7 cellular contexts compared by ENCODE assay signal in the genomic region with DNA sequence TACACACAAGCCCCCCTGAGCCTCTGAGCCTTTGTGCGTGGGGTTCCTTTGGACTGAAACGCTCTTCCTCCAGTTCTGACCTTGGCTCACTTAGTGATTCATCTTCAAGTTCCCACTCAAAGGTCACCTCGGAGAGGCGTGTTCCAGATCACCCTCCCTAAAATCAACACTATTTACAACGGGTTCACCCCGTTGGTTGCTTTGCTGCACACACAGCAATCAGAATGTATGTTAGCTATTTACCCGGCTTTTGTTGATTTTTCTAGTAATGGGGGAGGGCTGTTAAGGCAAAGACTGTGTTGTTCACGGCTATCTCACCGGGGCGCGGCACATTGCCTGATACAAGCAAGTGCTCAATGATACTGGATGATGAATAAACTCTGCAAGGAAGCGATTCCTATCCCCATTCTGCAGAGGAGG. TPM values are rescaled to one million over a fixed set of nuclear protein-coding genes. Genes with fewer than 3 reads are reported as not detected.
DNase-seq lines count a peak whose midpoint lies in the region; ATAC-seq and TF ChIP-seq lines count a peak whose summit lies in the region.

No MANE protein-coding gene starts in this region.

- peak overlapping the region; percentile 85 for H3K4me3 Mint-ChIP-seq in HFFc6
- peak overlapping the region; percentile 93 for H3K4me3 Mint-ChIP-seq in activated T-helper 17 cell treated with anti-CD3 and anti-CD28 coated beads, Interleukin-2, amount 50 U/mL, for 72 hours

- TF ChIP-seq CTCF in HFFc6 (IDR thresholded peaks at IDR 0.05) (no peak), spleen (IDR thresholded peaks at IDR 0.05 in 8 of 11, conservative IDR thresholded peaks at IDR 0.05 in 3 of 11) (no peak)

- H3K9me3 Mint-ChIP-seq in HFFc6, result no peaks in the 10 kb centered on the region
- H3K9me3 Mint-ChIP-seq in activated T-helper 17 cell treated with anti-CD3 and anti-CD28 coated beads, Interleukin-2, amount 50 U/mL, for 72 hours, result no peaks in the 10 kb centered on the region

- peak overlapping the region; percentile 92 for H3K4me3 ChIP-seq in iPS-18c (ENCODE audit: insufficient read depth, low read depth, low read length)
- peak overlapping the region; percentile 82 to 100 (median 98) for H3K4me3 ChIP-seq in spleen

- H3K36me3 Mint-ChIP-seq in HFFc6 (ENCODE audit: low read depth), result no peaks in the 10 kb centered on the region
- peaks cover 11% of the 10 kb centered on the region for H3K36me3 Mint-ChIP-seq in activated T-helper 17 cell treated with anti-CD3 and anti-CD28 coated beads, Interleukin-2, amount 50 U/mL, for 72 hours (ENCODE audit: low read depth)

- H3K27me3 Mint-ChIP-seq in HFFc6 (ENCODE audit: insufficient read depth), result peaks cover 3% of the 10 kb centered on the region
- H3K27me3 Mint-ChIP-seq in activated T-helper 17 cell treated with anti-CD3 and anti-CD28 coated beads, Interleukin-2, amount 50 U/mL, for 72 hours, result no peaks in the 10 kb centered on the region

- H3K36me3 ChIP-seq in spleen, result peaks cover 0 to 39% (median 11%) of the 10 kb centered on the region in 6 donors

- intact Hi-C loops in spleen (cut with DNase I; ENCODE audit: low total_unique reads), result no loop called here

- H3K4me1 Mint-ChIP-seq in HFFc6 (ENCODE audit: low read depth), result peaks cover 23% of the 10 kb centered on the region
- H3K4me1 Mint-ChIP-seq in activated T-helper 17 cell treated with anti-CD3 and anti-CD28 coated beads, Interleukin-2, amount 50 U/mL, for 72 hours, result peaks cover 6% of the 10 kb centered on the region

- peaks cover 4 to 29% (median 25%) of the 10 kb centered on the region in 6 donors for H3K4me1 ChIP-seq in spleen

- peak overlapping the region; percentile 45 for H3K27ac Mint-ChIP-seq in HFFc6
- no peak overlapping the region for H3K27ac Mint-ChIP-seq in activated T-helper 17 cell treated with anti-CD3 and anti-CD28 coated beads, Interleukin-2, amount 50 U/mL, for 72 hours

- ATAC-seq in activated T-helper 17 cell treated with anti-CD3 and anti-CD28 coated beads, Interleukin-2, amount 50 U/mL, for 72 hours (replicated peaks), result no peak
- ATAC-seq in HG03135 (IDR thresholded peaks at IDR 0.05; ENCODE audit: unreplicated experiment) (no peak), HG02870 (IDR thresholded peaks at IDR 0.05; ENCODE audit: unreplicated experiment) (no peak), HG03196 (IDR thresholded peaks at IDR 0.05; ENCODE audit: unreplicated experiment) (no peak)

- TF ChIP-seq POLR2A in spleen (IDR thresholded peaks at IDR 0.05), result no peak

- peak overlapping the region in 5 of 8 donors; percentile 73 to 86 (median 82) for H3K27ac ChIP-seq in spleen

- no peak for DNase-seq in HFFc6
- DNase-seq in spleen, result no peak

- 41 to 68% (median 51%) methylated on average over 12 of the region's 12 CpGs for WGBS in spleen, 5 donors

- H3K9me3 ChIP-seq in iPS-18c (ENCODE audit: control insufficient read depth, insufficient read depth, low read length) (no peaks in the 10 kb centered on the region), spleen (no peaks in the 10 kb centered on the region)

- H3K27me3 ChIP-seq in spleen (replicated peaks in 1 of 7), result no peaks in the 10 kb centered on the region

RNA-seq across cellular contexts. Expression of a gene that starts 1.0 kb away (rescaled TPM):
- total RNA-seq in HFFc6 (2021; fragmentation: NEBNext Ultra II Directional; extraction: Animal tissue kit (Norgen Biotek cat#: 25700)), result 10 to 100 TPM; 14.4 to 18.7 (median 16.4) TPM
- total RNA-seq in activated T-helper 17 cell treated with anti-CD3 and anti-CD28 coated beads, Interleukin-2, amount 50 U/mL, for 72 hours, result 10 to 100 TPM in 1 of 2 donors, 1 to 10 TPM in 1; 8.5 to 18.6 TPM
- total RNA-seq in spleen, result 10 to 100 TPM; 16.2 to 41.8 (median 25.4) TPM
- 10 to 100 TPM; 11.8 to 17.7 (median 14.8) TPM for polyA plus RNA-seq in spleen

RNA-seq across cellular contexts. Expression of a gene that starts 33.0 kb away (rescaled TPM):
- not detected for total RNA-seq in HFFc6 (2021; fragmentation: NEBNext Ultra II Directional; extraction: Animal tissue kit (Norgen Biotek cat#: 25700))
- not detected for total RNA-seq in activated T-helper 17 cell treated with anti-CD3 and anti-CD28 coated beads, Interleukin-2, amount 50 U/mL, for 72 hours
- 1 to 10 TPM in 4 of 7 donors, under 1 TPM in 2, not detected in 1; 0.34 to 2.5 (median 1.5) TPM for total RNA-seq in spleen
- polyA plus RNA-seq in spleen, result 1 to 10 TPM; 1.7 to 5.7 (median 4.0) TPM

RNA-seq across cellular contexts. Expression of a gene that starts 38.9 kb away (rescaled TPM):
- 10 to 100 TPM; 43.5 to 51.3 (median 47.4) TPM for total RNA-seq in HFFc6 (2021; fragmentation: NEBNext Ultra II Directional; extraction: Animal tissue kit (Norgen Biotek cat#: 25700))
- total RNA-seq in activated T-helper 17 cell treated with anti-CD3 and anti-CD28 coated beads, Interleukin-2, amount 50 U/mL, for 72 hours, result 10 to 100 TPM; 15.1 to 38.1 TPM
- 10 to 100 TPM; 18.4 to 46.2 (median 24.8) TPM for total RNA-seq in spleen
- 10 to 100 TPM; 13.0 to 18.6 (median 17.0) TPM for polyA plus RNA-seq in spleen
